In genomic region chr1:237227507-237227906, GRCh38 we compare ENCODE assay signal across 23 cellular contexts.
"Had no signal": no experiment of that assay in that cellular context is flagged by ENCODE, and none has a peak within 500 bp of the region (broad histone marks: within the 10 kb centered on the region; RNA-seq: fewer than 3 reads in every experiment).

No MANE protein-coding gene starts in this region.

- H3K27ac ChIP-seq: coronary artery, esophagus muscularis mucosa, foreskin keratinocyte, parathyroid adenoma, sigmoid colon, testis, tibial artery had no signal

- H3K27me3 ChIP-seq: esophagus muscularis mucosa, foreskin keratinocyte, gastroesophageal sphincter, sigmoid colon, testis, tibial artery had no signal

- H3K36me3 ChIP-seq: esophagus muscularis mucosa, gastroesophageal sphincter, sigmoid colon, tibial artery had no signal

- DNase-seq: dermis blood vessel endothelial cell; effector memory CD4-positive, alpha-beta T cell; foreskin keratinocyte; hypothalamus; immature natural killer cell; islet precursor cell; kidney glomerular epithelial cell; mesenchymal stem cell; mucosa of descending colon; naive B cell; sigmoid colon; stimulated activated CD4-positive, alpha-beta T cell treated with anti-CD3 and anti-CD28 coated beads, Interleukin-2, amount 100 ng/mL, for 24 hours; stimulated activated CD4-positive, alpha-beta T cell treated with anti-CD3 and anti-CD28 coated beads, Interleukin-4, amount 100 ng/mL, for 4 hours; stimulated activated naive CD8-positive, alpha-beta T cell treated with anti-CD3 and anti-CD28 coated beads, Interleukin-15, Interleukin-2, amounts not matched to agents 100 U/mL and 50 U/mL, for 24 hours; substantia nigra; testis; tibial artery had no signal

- ATAC-seq: foreskin keratinocyte; gastroesophageal sphincter; mucosa of descending colon; natural killer cell treated with Interleukin-12 subunit alpha and Interleukin-12 subunit beta and Interleukin-15 and Interleukin-18, amount 100 ng/mL, for 72 hours; stimulated activated memory B cell treated with anti-CD40 and anti-IgM and Interleukin-4, amounts not matched to agents 10 μg/mL and 1 μg/mL and 100 μg/mL, for 72 hours; stimulated activated naive CD8-positive, alpha-beta T cell treated with anti-CD3 and anti-CD28 coated beads, Interleukin-15, Interleukin-2, amounts not matched to agents 100 U/mL and 50 U/mL, for 24 hours had no signal

- H3K4me3 ChIP-seq: coronary artery, esophagus muscularis mucosa, gastroesophageal sphincter, mucosa of descending colon, sigmoid colon, testis, tibial artery had no signal

- H3K4me1 ChIP-seq: foreskin keratinocyte, parathyroid adenoma, testis had no signal

- H3K9me3 ChIP-seq: esophagus muscularis mucosa, gastroesophageal sphincter, mucosa of descending colon, sigmoid colon, testis, tibial artery had no signal
